ENCODE assay signal across 17 cellular contexts in the genomic region with DNA sequence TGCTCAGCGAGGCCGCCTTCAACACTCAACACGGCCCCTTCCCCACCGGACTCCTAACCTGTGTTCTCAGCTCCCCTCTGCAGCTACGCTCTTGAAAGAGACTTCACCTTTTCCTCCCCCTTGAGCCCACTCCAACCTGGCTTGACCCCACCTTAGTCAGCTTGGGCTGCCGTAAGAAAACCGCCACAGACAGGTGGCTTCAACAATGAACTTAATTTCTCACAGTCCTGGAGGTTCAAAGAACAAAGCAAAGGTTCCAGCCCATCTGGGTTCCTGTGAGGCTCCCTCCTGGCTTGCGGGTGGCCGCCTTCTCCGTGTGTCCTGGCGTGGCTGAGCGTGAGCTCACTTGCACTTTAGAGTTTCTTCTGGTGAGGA.
"Had no signal": no experiment of that assay in that cellular context is flagged by ENCODE, and none has a peak within 500 bp of the region (broad histone marks: within the 10 kb centered on the region; RNA-seq: fewer than 3 reads in every experiment).

No MANE protein-coding gene starts in this region.

- H3K27ac ChIP-seq: brain microvascular endothelial cell, skin epidermis, tibial nerve, vagina had no signal

- ATAC-seq: left colon; stimulated activated naive B cell treated with anti-CD40 and anti-IgM and Interleukin-4, amounts not matched to agents 10 μg/mL and 1 μg/mL and 100 μg/mL, for 72 hours had no signal

- H3K4me3 ChIP-seq: skin epidermis, tibial nerve, vagina had no signal

- H3K27me3 ChIP-seq: brain microvascular endothelial cell, tibial nerve, vagina had no signal

- H3K36me3 ChIP-seq: brain microvascular endothelial cell, vagina had no signal

- DNase-seq: activated CD4-positive, alpha-beta T cell treated with anti-CD3 and anti-CD28 coated beads, Interleukin-2, amount 10 ng/mL, durations not matched to agents 24 days and 14 days; activated CD4-positive, CD25-positive, alpha-beta regulatory T cell; activated CD8-positive, alpha-beta memory T cell treated with anti-CD3 and anti-CD28 coated beads for 24 hours; activated gamma-delta T cell treated with Interleukin-2 at 50 U/mL for 16 hours; brain microvascular endothelial cell; cortex of kidney; effector CD8-positive, alpha-beta T cell; foreskin melanocyte; naive B cell; stimulated activated CD4-positive, alpha-beta T cell treated with anti-CD3 and anti-CD28 coated beads, Interleukin-15, amount 100 ng/mL, for 24 hours; stimulated activated CD4-positive, alpha-beta T cell treated with anti-CD3 and anti-CD28 coated beads, Interleukin-4, amount 100 ng/mL, for 1 hour; stimulated activated naive B cell treated with anti-CD40 and anti-IgM and Interleukin-4, amounts not matched to agents 10 μg/mL and 1 μg/mL and 100 μg/mL, for 72 hours had no signal

- FAIRE-seq: TTC549 had no signal

- H3K9me3 ChIP-seq: tibial nerve, vagina had no signal
